20 cellular contexts compared by ENCODE assay signal in the genomic region with DNA sequence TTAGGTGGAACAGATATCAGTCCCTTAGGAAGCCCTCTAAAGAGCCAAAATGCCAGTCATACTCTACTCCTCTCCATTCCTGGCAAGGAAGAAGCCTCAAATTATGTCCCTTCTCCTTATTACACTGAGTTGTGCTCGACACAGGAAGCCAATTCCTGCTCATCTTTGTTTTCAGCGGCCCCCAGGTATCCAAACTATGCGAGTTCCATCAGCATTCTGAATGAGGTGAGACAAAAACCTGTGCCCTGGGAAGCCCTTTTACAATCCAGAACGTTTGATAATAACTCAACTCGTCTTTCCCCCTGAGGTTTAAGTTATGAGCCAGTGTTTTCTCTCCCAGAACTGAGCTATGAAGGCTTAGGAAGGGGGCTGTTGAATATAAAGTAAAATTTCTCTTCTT.
"Had no signal": no experiment of that assay in that cellular context is flagged by ENCODE, and none has a peak within 500 bp of the region (broad histone marks: within the 10 kb centered on the region; RNA-seq: fewer than 3 reads in every experiment).

No MANE protein-coding gene starts in this region.

- H3K36me3 ChIP-seq: esophagus squamous epithelium, neutrophil, pancreas, sigmoid colon, spleen, upper lobe of left lung had no signal

- H3K27me3 Mint-ChIP-seq: stimulated activated memory B cell treated with anti-CD40 and anti-IgM and Interleukin-4, amounts not matched to agents 10 μg/mL and 1 μg/mL and 100 μg/mL, for 72 hours had no signal

- H3K4me1 ChIP-seq: body of pancreas, esophagus squamous epithelium, pancreas, sigmoid colon, spleen, testis, upper lobe of left lung had no signal

- H3K36me3 Mint-ChIP-seq: stimulated activated memory B cell treated with anti-CD40 and anti-IgM and Interleukin-4, amounts not matched to agents 10 μg/mL and 1 μg/mL and 100 μg/mL, for 72 hours had no signal

- H3K27ac ChIP-seq: body of pancreas, esophagus squamous epithelium, neutrophil, pancreas, sigmoid colon, spleen, testis, upper lobe of left lung had no signal

- H3K4me1 Mint-ChIP-seq: immature natural killer cell; stimulated activated memory B cell treated with anti-CD40 and anti-IgM and Interleukin-4, amounts not matched to agents 10 μg/mL and 1 μg/mL and 100 μg/mL, for 72 hours had no signal

- H3K4me3 ChIP-seq: body of pancreas, esophagus squamous epithelium, pancreas, sigmoid colon, spleen, testis, upper lobe of left lung had no signal

- ATAC-seq: activated T-cell treated with anti-CD3 and anti-CD28 coated beads, Interleukin-2, amount 50 U/mL, for 4 hours; body of pancreas; left ventricle myocardium superior; pancreas; stimulated activated memory B cell treated with anti-CD40 and anti-IgM and Interleukin-4, amounts not matched to agents 10 μg/mL and 1 μg/mL and 100 μg/mL, for 72 hours had no signal

- H3K27ac Mint-ChIP-seq: activated naive CD4-positive, alpha-beta T cell treated with anti-CD3 and anti-CD28 coated beads for 36 hours; immature natural killer cell; stimulated activated memory B cell treated with anti-CD40 and anti-IgM and Interleukin-4, amounts not matched to agents 10 μg/mL and 1 μg/mL and 100 μg/mL, for 72 hours; T-helper 1 cell treated with Interleukin-12 subunit alpha and Interleukin-12 subunit beta and Interleukin-4 antibody, amounts not matched to agents 30 μg/mL and 1 μg/mL, for 36 hours had no signal

- H3K4me3 Mint-ChIP-seq: activated naive CD4-positive, alpha-beta T cell treated with anti-CD3 and anti-CD28 coated beads for 36 hours; activated T-cell treated with anti-CD3 and anti-CD28 coated beads, Interleukin-2, amount 50 U/mL, for 4 hours; immature natural killer cell; stimulated activated memory B cell treated with anti-CD40 and anti-IgM and Interleukin-4, amounts not matched to agents 10 μg/mL and 1 μg/mL and 100 μg/mL, for 72 hours; T-helper 1 cell treated with Interleukin-12 subunit alpha and Interleukin-12 subunit beta and Interleukin-4 antibody, amounts not matched to agents 30 μg/mL and 1 μg/mL, for 36 hours had no signal

- H3K27me3 ChIP-seq: body of pancreas, esophagus squamous epithelium, neutrophil, pancreas, sigmoid colon, spleen, testis, upper lobe of left lung had no signal

- DNase-seq: activated CD4-positive, alpha-beta T cell treated with anti-CD3 and anti-CD28 coated beads, Interleukin-2, amount 50 U/mL, for 1 hour; activated CD4-positive, CD25-positive, alpha-beta regulatory T cell treated with anti-CD3 and anti-CD28 coated beads, Interleukin-2, amount 50 U/mL, for 72 hours; activated CD8-positive, alpha-beta memory T cell treated with anti-CD3 and anti-CD28 coated beads, Interleukin-2, amount 50 U/mL, for 4 hours; activated naive CD4-positive, alpha-beta T cell treated with anti-CD3 and anti-CD28 coated beads for 36 hours; activated T-cell treated with anti-CD3 and anti-CD28 coated beads, Interleukin-2, amount 50 U/mL, for 4 hours; body of pancreas; dermis blood vessel endothelial cell; effector memory CD4-positive, alpha-beta T cell; esophagus squamous epithelium; immature natural killer cell; left ventricle myocardium superior; pancreas; sigmoid colon; spleen; stimulated activated CD4-positive, alpha-beta T cell treated with anti-CD3 and anti-CD28 coated beads, Interleukin-4, amount 100 ng/mL, for 4 hours; testis; upper lobe of left lung had no signal

- H3K9me3 ChIP-seq: body of pancreas, esophagus squamous epithelium, neutrophil, pancreas, sigmoid colon, testis, upper lobe of left lung had no signal
